19 cellular contexts compared by ENCODE assay signal in genomic region chrY:13361656-13362393, GRCh38.
A peak's percentile ranks its signal among the peaks of the same experiment; 100 is the strongest.
DNase-seq lines count a peak whose midpoint lies in the region; ATAC-seq and TF ChIP-seq lines count a peak whose summit lies in the region.
"Had no signal": no experiment of that assay in that cellular context is flagged by ENCODE, and none has a peak within 500 bp of the region (broad histone marks: within the 10 kb centered on the region; RNA-seq: fewer than 3 reads in every experiment).

No MANE protein-coding gene starts in this region.

- TF ChIP-seq POLR2A in Peyer's patch (IDR thresholded peaks at IDR 0.05): no peak

- peak overlapping the region; percentile 76 for H3K27ac Mint-ChIP-seq in stimulated activated naive CD8-positive, alpha-beta T cell treated with anti-CD3 and anti-CD28 coated beads, Interleukin-15, Interleukin-2, amounts not matched to agents 100 ng/mL and 50 ng/mL, for 24 hours
- H3K27ac Mint-ChIP-seq in endothelial cell (ENCODE audit: unreplicated experiment): peak overlapping the region; percentile 50

- no peaks in the 10 kb centered on the region for H3K36me3 ChIP-seq in aorta (ENCODE audit: control insufficient read depth in 1 of 2, insufficient read depth in 2 of 2, low read length in 1 of 2)
- peaks cover 0 to 7% (median 0%) of the 10 kb centered on the region in 3 donors for H3K36me3 ChIP-seq in Peyer's patch
- H3K36me3 ChIP-seq: BLaER1, cardiac muscle cell, prostate gland had no signal

- H3K27me3 ChIP-seq in aorta (ENCODE audit: control insufficient read depth in 1 of 2, insufficient read depth in 2 of 2, low read length in 1 of 2) (no peaks in the 10 kb centered on the region), Peyer's patch (no peaks in the 10 kb centered on the region)
- H3K27me3 ChIP-seq: BLaER1, cardiac muscle cell, tibial nerve had no signal

- H3K9me3 ChIP-seq in aorta (ENCODE audit: control insufficient read depth, low read length): no peaks in the 10 kb centered on the region
- no peaks in the 10 kb centered on the region for H3K9me3 ChIP-seq in Peyer's patch
- H3K9me3 ChIP-seq: BLaER1, prostate gland, tibial nerve had no signal

- H3K4me1 ChIP-seq in aorta (ENCODE audit: control insufficient read depth in 1 of 2, insufficient read depth in 2 of 2, low read length in 2 of 2): no peaks in the 10 kb centered on the region
- H3K4me1 ChIP-seq in Peyer's patch: no peaks in the 10 kb centered on the region
- H3K4me1 ChIP-seq: BLaER1, prostate gland, tibial nerve had no signal

- H3K36me3 Mint-ChIP-seq in stimulated activated naive CD8-positive, alpha-beta T cell treated with anti-CD3 and anti-CD28 coated beads, Interleukin-15, Interleukin-2, amounts not matched to agents 100 ng/mL and 50 ng/mL, for 24 hours (ENCODE audit: low read depth): peaks cover 11% of the 10 kb centered on the region
- no peaks in the 10 kb centered on the region for H3K36me3 Mint-ChIP-seq in endothelial cell (ENCODE audit: low read depth, unreplicated experiment)

- 74% methylated on average over 2 of the region's 2 CpGs; no CpG with 5 or more reads in 1 of the 2 donors for WGBS in aorta, 2 donors

- no peak overlapping the region for H3K4me3 Mint-ChIP-seq in stimulated activated naive CD8-positive, alpha-beta T cell treated with anti-CD3 and anti-CD28 coated beads, Interleukin-15, Interleukin-2, amounts not matched to agents 100 ng/mL and 50 ng/mL, for 24 hours
- no peak overlapping the region for H3K4me3 Mint-ChIP-seq in endothelial cell (ENCODE audit: unreplicated experiment)

- H3K27ac ChIP-seq in aorta (ENCODE audit: low read depth in 1 of 2, low read length in 2 of 2): no peak overlapping the region
- no peak overlapping the region for H3K27ac ChIP-seq in Peyer's patch
- H3K27ac ChIP-seq: BLaER1, cardiac muscle cell, prostate gland, tibial nerve had no signal

- no peaks in the 10 kb centered on the region for H3K27me3 Mint-ChIP-seq in stimulated activated naive CD8-positive, alpha-beta T cell treated with anti-CD3 and anti-CD28 coated beads, Interleukin-15, Interleukin-2, amounts not matched to agents 100 ng/mL and 50 ng/mL, for 24 hours
- no peaks in the 10 kb centered on the region for H3K27me3 Mint-ChIP-seq in endothelial cell (ENCODE audit: unreplicated experiment)

- H3K4me1 Mint-ChIP-seq in stimulated activated naive CD8-positive, alpha-beta T cell treated with anti-CD3 and anti-CD28 coated beads, Interleukin-15, Interleukin-2, amounts not matched to agents 100 ng/mL and 50 ng/mL, for 24 hours (ENCODE audit: low read depth): peaks cover 28% of the 10 kb centered on the region
- H3K4me1 Mint-ChIP-seq in endothelial cell (ENCODE audit: unreplicated experiment): peaks cover 3% of the 10 kb centered on the region

- ATAC-seq in stimulated activated naive CD8-positive, alpha-beta T cell treated with anti-CD3 and anti-CD28 coated beads, Interleukin-15, Interleukin-2, amounts not matched to agents 100 U/mL and 50 U/mL, for 24 hours: no peak
- ATAC-seq in aorta (ENCODE audit: low FRiP score): no peak
- ATAC-seq: GM12878 had no signal

- DNase-seq in stimulated activated naive CD8-positive, alpha-beta T cell treated with anti-CD3 and anti-CD28 coated beads, Interleukin-15, Interleukin-2, amounts not matched to agents 100 U/mL and 50 U/mL, for 24 hours: no peak
- peak; percentile 14 for DNase-seq in NCI-H460 (ENCODE audit: extremely low read depth, low read depth)
- DNase-seq in endothelial cell (ENCODE audit: low spot score): no peak
- DNase-seq in aorta: no peak
- DNase-seq in Peyer's patch: no peak
- DNase-seq in epidermal melanocyte (ENCODE audit: insufficient read length, low spot score): no peak
- no peak for DNase-seq in NCI-H510A (lab: John Stamatoyannopoulos, UW)
- DNase-seq: activated CD4-positive, alpha-beta T cell treated with anti-CD3 and anti-CD28 coated beads, Interleukin-2, amount 50 U/mL, for 1 hour; activated gamma-delta T cell treated with Interleukin-2 at 50 U/mL for 16 hours; DND-41; IMR-90; NCI-H1417; NCI-H524 had no signal

- H3K9me3 Mint-ChIP-seq in stimulated activated naive CD8-positive, alpha-beta T cell treated with anti-CD3 and anti-CD28 coated beads, Interleukin-15, Interleukin-2, amounts not matched to agents 100 ng/mL and 50 ng/mL, for 24 hours: no peaks in the 10 kb centered on the region
- no peaks in the 10 kb centered on the region for H3K9me3 Mint-ChIP-seq in endothelial cell (ENCODE audit: unreplicated experiment)

- H3K4me3 ChIP-seq in aorta (ENCODE audit: low read length in 2 of 2) (no peak overlapping the region), Peyer's patch (no peak overlapping the region)
- H3K4me3 ChIP-seq: BLaER1, cardiac muscle cell, GM12878, prostate gland, tibial nerve had no signal

- no peak for TF ChIP-seq CTCF in endothelial cell (IDR thresholded peaks at IDR 0.05; ENCODE audit: unreplicated experiment)
- TF ChIP-seq CTCF in Peyer's patch (IDR thresholded peaks at IDR 0.05): no peak

- intact Hi-C loops in aorta (cut with DNase I): no loop called here
